14 cellular contexts compared by ENCODE assay signal in the genomic region with DNA sequence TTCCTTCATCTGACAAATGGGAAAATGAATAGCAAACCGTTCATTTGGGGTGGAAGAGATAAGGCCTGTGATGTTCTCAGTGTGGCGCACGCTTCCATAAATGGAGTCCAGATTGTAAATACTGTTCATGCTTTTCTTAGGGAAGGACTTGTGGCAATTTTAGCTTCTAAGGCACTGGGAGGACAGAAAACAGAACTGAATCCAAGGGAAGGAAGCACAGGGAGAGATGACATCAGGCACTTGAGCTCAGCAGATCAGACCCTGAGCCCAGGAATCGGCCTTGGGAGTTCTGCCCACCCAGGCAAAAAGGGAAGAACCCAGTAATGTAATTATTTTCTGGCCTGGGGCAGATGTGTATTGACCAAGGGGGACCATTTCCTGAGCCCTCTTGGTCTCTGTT. TPM values are rescaled to one million over a fixed set of nuclear protein-coding genes. Genes with fewer than 3 reads are reported as not detected.
DNase-seq lines count a peak whose midpoint lies in the region; ATAC-seq, FAIRE-seq and TF ChIP-seq lines count a peak whose summit lies in the region.
"Had no signal": no experiment of that assay in that cellular context is flagged by ENCODE, and none has a peak within 500 bp of the region (broad histone marks: within the 10 kb centered on the region; RNA-seq: fewer than 3 reads in every experiment).

No MANE protein-coding gene starts in this region.

- H3K9me3 ChIP-seq in left ventricle myocardium inferior (replicated peaks): no peaks in the 10 kb centered on the region
- H3K9me3 ChIP-seq in right lobe of liver: no peaks in the 10 kb centered on the region
- no peaks in the 10 kb centered on the region for H3K9me3 ChIP-seq in upper lobe of left lung
- no peaks in the 10 kb centered on the region for H3K9me3 ChIP-seq in mucosa of descending colon
- H3K9me3 ChIP-seq: HAP-1 had no signal

- no peak for TF ChIP-seq EP300 in upper lobe of left lung (IDR thresholded peaks at IDR 0.05)

- no peak for DNase-seq in left ventricle myocardium inferior
- no peak for DNase-seq in cardiac septum (ENCODE audit: low spot score)
- DNase-seq in RPMI7951 (ENCODE audit: low read depth): peak; percentile 45
- no peak for DNase-seq in right lobe of liver
- peak in 1 of 2 donors; percentile 45 for DNase-seq in upper lobe of left lung
- no peak for DNase-seq in GM12892 (ENCODE audit: insufficient read length)
- no peak for DNase-seq in NCI-H446 (lab: John Stamatoyannopoulos, UW)
- DNase-seq in mucosa of descending colon: no peak
- DNase-seq: kidney glomerular epithelial cell, NCI-H2107, T-cell had no signal

- FAIRE-seq in GM12892 (lab: Jason Lieb, UNC): no peak

- TF ChIP-seq POLR2A in right lobe of liver (IDR thresholded peaks at IDR 0.05): no peak
- no peak for TF ChIP-seq POLR2A in upper lobe of left lung (IDR thresholded peaks at IDR 0.05)
- TF ChIP-seq POLR2A in GM12892 (IDR thresholded peaks at IDR 0.05; ENCODE audit: low read depth, low read length): no peak

- H3K4me1 ChIP-seq in left ventricle myocardium inferior (peaks cover 26% of the 10 kb centered on the region), right lobe of liver (peaks cover 0 to 13% (median 4%) of the 10 kb centered on the region in 4 donors), upper lobe of left lung (peaks cover 13 to 42% (median 29%) of the 10 kb centered on the region in 4 donors), mucosa of descending colon (ENCODE audit: low read depth) (no peaks in the 10 kb centered on the region)
- H3K4me1 ChIP-seq: HAP-1 had no signal

- 59% methylated on average over 4 of the region's 4 CpGs for WGBS in right lobe of liver (ENCODE audit: insufficient coverage, low coverage, low lambda C conversion rate, missing lambda C conversion rate)
- WGBS in upper lobe of left lung, 2 donors: 76% methylated on average over 4 of the region's 4 CpGs

- H3K27me3 ChIP-seq in left ventricle myocardium inferior (ENCODE audit: low read depth) (no peaks in the 10 kb centered on the region), right lobe of liver (no peaks in the 10 kb centered on the region), upper lobe of left lung (no peaks in the 10 kb centered on the region)

- peak overlapping the region; percentile 34 for H3K27ac ChIP-seq in left ventricle myocardium inferior (replicated peaks)
- H3K27ac ChIP-seq in right lobe of liver: no peak overlapping the region
- peak overlapping the region in 3 of 4 donors; percentile 24 to 74 (median 67) for H3K27ac ChIP-seq in upper lobe of left lung

- H3K36me3 ChIP-seq in left ventricle myocardium inferior (no peaks in the 10 kb centered on the region), right lobe of liver (no peaks in the 10 kb centered on the region), upper lobe of left lung (no peaks in the 10 kb centered on the region), mucosa of descending colon (ENCODE audit: low read depth) (no peaks in the 10 kb centered on the region)
- H3K36me3 ChIP-seq: HAP-1 had no signal

- intact Hi-C loops in left ventricle myocardium inferior (cut with micrococcal nuclease): loop anchor here (5.0 kb wide), 2 partner anchors 54 to 129 kb away; no protein-coding TSS in a partner anchor
- intact Hi-C loops in cardiac septum (cut with DNase I): loop anchor here (5.0 kb wide), 1 partner anchor 61 kb away; no protein-coding TSS in a partner anchor
- intact Hi-C loops in right lobe of liver (cut with DNase I): loop anchor here in 1 of 2 donors (10.0 kb wide), 1 partner anchor 56 kb away; no protein-coding TSS in a partner anchor
- intact Hi-C loops in mucosa of descending colon (cut with DNase I, micrococcal nuclease): loop anchor here in 1 of 2 donors (5.0 kb wide), 1 partner anchor 129 kb away; no protein-coding TSS in a partner anchor

- no peak for TF ChIP-seq CTCF in left ventricle myocardium inferior (IDR thresholded peaks at IDR 0.05; ENCODE audit: borderline replicate concordance)
- no peak for TF ChIP-seq CTCF in right lobe of liver (IDR thresholded peaks at IDR 0.05)
- no peak for TF ChIP-seq CTCF in upper lobe of left lung (IDR thresholded peaks at IDR 0.05)
- no peak for TF ChIP-seq CTCF in mucosa of descending colon (IDR thresholded peaks at IDR 0.05)

- H3K4me3 ChIP-seq in left ventricle myocardium inferior: no peak overlapping the region
- no peak overlapping the region for H3K4me3 ChIP-seq in right lobe of liver
- H3K4me3 ChIP-seq in upper lobe of left lung: no peak overlapping the region
- H3K4me3 ChIP-seq in mucosa of descending colon: no peak overlapping the region
- H3K4me3 ChIP-seq: HAP-1, skin epidermis had no signal

- ATAC-seq in right lobe of liver: peak in 3 of 4 donors; percentile 1 to 8 (median 1)
- peak in 1 of 2 donors; percentile 60 for ATAC-seq in upper lobe of left lung (ENCODE audit: low FRiP score in 2 of 2)
- no peak for ATAC-seq in mucosa of descending colon
- ATAC-seq: activated CD4-positive, CD25-positive, alpha-beta regulatory T cell treated with anti-CD3 and anti-CD28 coated beads, Interleukin-2, amount 50 U/mL, for 24 hours; T-cell had no signal

RNA-seq across cellular contexts. Expression of a gene that starts 7.2 kb away (rescaled TPM):
- total RNA-seq in left ventricle myocardium inferior: 50.5 TPM
- 33.7 TPM for total RNA-seq in cardiac septum
- total RNA-seq in RPMI7951 (2014; rRNA removed; shearing (Covaris generic)): 99.7 and 105 TPM in 2 replicates
- total RNA-seq in right lobe of liver: 10 to 100 TPM in 5 of 6 experiments, 1 to 10 TPM in 1; 6.7 to 43.5 (median 17.0) TPM
- 100 to 1,000 TPM in 1 of 6 donors, 10 to 100 TPM in 5; 24.8 to 128 (median 52.5) TPM for total RNA-seq in upper lobe of left lung
- 15.8 TPM for polyA plus RNA-seq in GM12892 (2012; ENCODE audit: missing spikeins)
- total RNA-seq in mucosa of descending colon: 10 to 100 TPM; 16.5 to 22.4 (median 20.5) TPM

RNA-seq across cellular contexts. Expression of a gene that starts 29.6 kb away (rescaled TPM):
- total RNA-seq in left ventricle myocardium inferior: 29.8 TPM
- total RNA-seq in cardiac septum: 18.6 TPM
- 2.3 and 6.8 TPM in 2 replicates for total RNA-seq in RPMI7951 (2014; rRNA removed; shearing (Covaris generic))
- total RNA-seq in right lobe of liver: 10 to 100 TPM in 1 of 6 experiments, 1 to 10 TPM in 5; 4.2 to 14.8 (median 7.0) TPM
- 10 to 100 TPM in 5 of 6 donors, 1 to 10 TPM in 1; 9.1 to 24.6 (median 21.2) TPM for total RNA-seq in upper lobe of left lung
- 1.3 TPM for polyA plus RNA-seq in GM12892 (2012; ENCODE audit: missing spikeins)
- 10 to 100 TPM; 21.4 to 39.8 (median 23.4) TPM for total RNA-seq in mucosa of descending colon

Comparison
In these comparisons a context has a peak if more than half of its experiments do, and no peak if none do; other contexts are left out.
1. H3K27ac ChIP-seq: peak in left ventricle myocardium inferior (single experiment) and upper lobe of left lung (3 of 4); none in right lobe of liver (0 of 3).